In the genomic region with DNA sequence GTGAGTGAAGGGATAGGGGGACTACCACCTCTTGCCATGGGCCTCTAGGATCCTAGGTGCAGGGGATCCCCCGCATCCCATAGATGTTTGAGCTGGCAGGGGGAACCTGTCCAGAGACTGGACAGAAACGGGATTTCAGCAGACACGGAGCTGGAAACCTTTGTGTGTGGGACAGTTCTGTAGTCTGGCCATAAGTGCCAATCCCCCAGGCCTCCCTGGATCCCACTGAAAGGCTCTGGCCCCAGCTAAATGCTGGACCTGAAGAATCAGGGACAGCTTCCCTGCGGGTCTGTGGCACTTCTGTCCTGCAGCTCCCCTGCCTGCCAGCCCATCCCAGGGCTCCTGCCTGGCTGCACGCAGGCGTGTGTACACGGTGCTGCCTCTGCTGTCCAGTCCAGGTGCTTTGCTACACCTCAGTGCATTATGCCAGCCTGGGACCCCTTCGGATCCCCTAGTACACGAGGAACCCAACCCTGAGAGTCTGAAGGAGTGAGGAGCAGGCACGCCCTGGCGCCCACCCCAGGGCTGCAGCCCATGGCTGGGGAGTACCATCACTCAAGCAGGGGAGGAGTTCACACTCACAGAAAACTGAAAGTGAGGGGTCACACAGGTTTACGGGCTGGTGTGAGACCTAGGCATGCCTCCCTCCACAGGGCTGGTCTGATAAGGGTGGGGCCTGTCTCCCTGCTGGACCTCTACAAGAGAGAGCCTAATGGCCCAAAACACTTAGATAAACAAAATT, we compare ENCODE assay signal across 12 cellular contexts.
"Had no signal": no experiment of that assay in that cellular context is flagged by ENCODE, and none has a peak within 500 bp of the region (broad histone marks: within the 10 kb centered on the region; RNA-seq: fewer than 3 reads in every experiment).

No MANE protein-coding gene starts in this region.

- H3K36me3 ChIP-seq: adrenal gland, cardiac muscle cell had no signal

- H3K4me1 ChIP-seq: adrenal gland had no signal

- DNase-seq: activated CD4-positive, alpha-beta memory T cell treated with anti-CD3 and anti-CD28 coated beads, Interleukin-2, amount 10 ng/mL, durations not matched to agents 7 days and 5 days; activated CD4-positive, alpha-beta T cell treated with anti-CD3 and anti-CD28 coated beads for 4 hours; activated naive CD4-positive, alpha-beta T cell treated with anti-CD3 and anti-CD28 coated beads, Interleukin-2, amount 50 U/mL, for 16 hours; activated T-cell treated with anti-CD3 and anti-CD28 coated beads, Interleukin-2, amount 50 U/mL, for 24 hours; adrenal gland; dorsolateral prefrontal cortex; mucosa of descending colon; naive thymus-derived CD4-positive, alpha-beta T cell; retina; stimulated activated CD4-positive, alpha-beta T cell treated with anti-CD3 and anti-CD28 coated beads, Interleukin-4, amount 100 ng/mL, for 1 hour; stimulated activated naive CD4-positive, alpha-beta T cell treated with Interleukin-2 at 50 U/mL for 16 hours had no signal

- H3K27ac ChIP-seq: adrenal gland, cardiac muscle cell, dorsolateral prefrontal cortex had no signal

- H3K27me3 ChIP-seq: adrenal gland, cardiac muscle cell, dorsolateral prefrontal cortex had no signal

- H3K9me3 ChIP-seq: adrenal gland had no signal

- H3K4me3 ChIP-seq: adrenal gland, cardiac muscle cell, dorsolateral prefrontal cortex, mucosa of descending colon had no signal
